ENCODE assay signal across 8 cellular contexts in the genomic region with DNA sequence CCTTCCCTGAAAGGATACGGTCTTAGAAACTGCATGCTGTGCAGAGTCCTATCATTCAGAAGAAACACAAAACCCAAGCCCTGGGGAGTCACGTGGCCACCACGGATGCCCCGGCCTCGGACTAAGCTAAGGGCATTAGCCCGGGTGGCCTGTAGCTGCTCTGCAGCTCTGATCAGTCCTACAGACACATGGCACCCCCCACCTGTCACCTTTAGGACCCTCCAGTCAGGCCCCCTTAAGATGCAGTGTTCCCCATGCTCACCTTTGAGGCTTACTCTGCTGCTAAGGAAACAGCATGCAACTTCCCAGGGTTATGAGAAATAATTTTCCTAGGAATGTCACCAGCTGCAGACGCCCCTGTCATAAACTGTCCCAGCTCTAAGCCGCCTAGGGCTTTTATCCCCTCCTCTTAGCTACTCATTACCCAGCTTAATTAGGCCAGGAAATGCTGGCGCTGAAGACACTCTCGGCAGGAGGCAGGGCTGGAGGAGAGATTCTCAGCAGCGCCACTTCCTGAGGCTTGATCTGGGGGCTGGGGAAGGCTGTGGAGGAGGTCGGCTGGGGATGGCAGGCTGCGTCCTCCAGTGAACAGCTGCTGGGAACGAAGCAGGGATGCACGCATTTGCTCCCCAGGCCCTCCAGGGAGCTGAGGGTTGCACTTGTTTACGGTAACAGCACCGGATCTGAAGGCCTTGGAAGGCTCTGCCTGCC. TPM values are rescaled to one million over a fixed set of nuclear protein-coding genes. Genes with fewer than 3 reads are reported as not detected.
A peak's percentile ranks its signal among the peaks of the same experiment; 100 is the strongest.
DNase-seq lines count a peak whose midpoint lies in the region; ATAC-seq and TF ChIP-seq lines count a peak whose summit lies in the region.

No MANE protein-coding gene starts in this region.

- TF ChIP-seq CTCF in mesothelial cell of epicardium (IDR thresholded peaks at IDR 0.05; ENCODE audit: unreplicated experiment): no peak

- peak in 18 of 34 experiments; percentile 6 to 43 (median 18) for DNase-seq in T-cell
- DNase-seq in mesothelial cell of epicardium (ENCODE audit: low spot score in 2 of 2, unreplicated experiment in 2 of 2): no peak
- no peak for DNase-seq in OCI-M2 (lab: John Stamatoyannopoulos, UW; ENCODE audit: unreplicated experiment)
- DNase-seq in EL: no peak
- no peak for DNase-seq in activated CD4-positive, alpha-beta T cell treated with anti-CD3 and anti-CD28 coated beads for 4 hours

- peak overlapping the region; percentile 75 to 80 for H3K27ac Mint-ChIP-seq in T-cell
- H3K27ac Mint-ChIP-seq in mesothelial cell of epicardium: peak overlapping the region; percentile 50

- H3K36me3 Mint-ChIP-seq in T-cell (no peaks in the 10 kb centered on the region), mesothelial cell of epicardium (no peaks in the 10 kb centered on the region)

- H3K4me1 Mint-ChIP-seq in T-cell (peaks cover 13 to 29% (median 21%) of the 10 kb centered on the region in 3 donors), mesothelial cell of epicardium (peaks cover 36% of the 10 kb centered on the region)

- no peaks in the 10 kb centered on the region for H3K9me3 Mint-ChIP-seq in T-cell
- H3K9me3 Mint-ChIP-seq in mesothelial cell of epicardium: no peaks in the 10 kb centered on the region

- POLR2A ChIA-PET in T-cell (lab: Charles Lee): interaction anchor here (0.5 to 0.8 kb wide), 5 partner anchors 10 to 47 kb away, joined by 3 to 5 read pairs (median 3); no protein-coding TSS in a partner anchor

- H3K4me3 Mint-ChIP-seq in T-cell: peak overlapping the region in 2 of 3 donors; percentile 6 to 58
- H3K4me3 Mint-ChIP-seq in mesothelial cell of epicardium: no peak overlapping the region

- no peaks in the 10 kb centered on the region for H3K27me3 Mint-ChIP-seq in T-cell
- H3K27me3 Mint-ChIP-seq in mesothelial cell of epicardium (ENCODE audit: low read depth): no peaks in the 10 kb centered on the region

- ATAC-seq in GM18502 (IDR thresholded peaks at IDR 0.05; ENCODE audit: poor library complexity, unreplicated experiment) (peak; percentile 44), HG03378 (IDR thresholded peaks at IDR 0.05; ENCODE audit: unreplicated experiment) (peak; percentile 55), T-cell (replicated peaks in 1 of 4) (peak; percentile 75 to 86 (median 82)), HG02884 (IDR thresholded peaks at IDR 0.05; ENCODE audit: unreplicated experiment) (no peak)

- CTCF ChIA-PET in T-cell (lab: Charles Lee): interaction anchor here (0.6 to 1.2 kb wide), 2 partner anchors 38 to 809 kb away, joined by 3 read pairs; no protein-coding TSS in a partner anchor

RNA-seq across cellular contexts. Expression of gene ADA2, which starts 47.2 kb away (rescaled TPM):
- 100 to 1,000 TPM in 3 of 5 donors, 10 to 100 TPM in 2; 88.0 to 146 (median 117) TPM for total RNA-seq in T-cell
- 43.1 to 45.6 TPM (median 44.9 TPM) in 3 replicates for total RNA-seq in mesothelial cell of epicardium

Comparison
In these comparisons a context has a peak if more than half of its experiments do, and no peak if none do; other contexts are left out.
1. DNase-seq: peak in T-cell (18 of 34); none in mesothelial cell of epicardium (0 of 2), OCI-M2 (single experiment), EL (single experiment) and activated CD4-positive, alpha-beta T cell treated with anti-CD3 and anti-CD28 coated beads for 4 hours (0 of 2).